Comparison of ENCODE assay signal across 16 cellular contexts in genomic region chr15:25844981-25845680, GRCh38. TPM values are rescaled to one million over a fixed set of nuclear protein-coding genes. Genes with fewer than 3 reads are reported as not detected.
A peak's percentile ranks its signal among the peaks of the same experiment; 100 is the strongest.
DNase-seq lines count a peak whose midpoint lies in the region; ATAC-seq lines count a peak whose summit lies in the region.
"Had no signal": no experiment of that assay in that cellular context is flagged by ENCODE, and none has a peak within 500 bp of the region (broad histone marks: within the 10 kb centered on the region; RNA-seq: fewer than 3 reads in every experiment).

No MANE protein-coding gene starts in this region.

- H3K27ac Mint-ChIP-seq in activated CD4-positive, alpha-beta T cell treated with anti-CD3 and anti-CD28 coated beads, Interleukin-2, amount 10 ng/mL, durations not matched to agents 7 days and 5 days = peak overlapping the region; percentile 96
- peak overlapping the region; percentile 91 to 97 for H3K27ac Mint-ChIP-seq in T-cell
- peak overlapping the region; percentile 43 for H3K27ac Mint-ChIP-seq in dendritic cell treated with granulocyte-macrophage colony-stimulating factor and Interleukin-4, amounts not matched to agents 40 ng/mL and 50 ng/mL, for 4 days
- H3K27ac Mint-ChIP-seq in stimulated activated memory B cell treated with anti-CD40 and anti-IgM and Interleukin-4, amounts not matched to agents 10 μg/mL and 1 μg/mL and 100 μg/mL, for 72 hours = no peak overlapping the region

- intact Hi-C loops in dendritic cell treated with granulocyte-macrophage colony-stimulating factor and Interleukin-4, amounts not matched to agents 40 ng/mL and 50 ng/mL, for 4 days (cut with micrococcal nuclease) = no loop called here

- H3K27me3 Mint-ChIP-seq in activated CD4-positive, alpha-beta T cell treated with anti-CD3 and anti-CD28 coated beads, Interleukin-2, amount 10 ng/mL, durations not matched to agents 7 days and 5 days = no peaks in the 10 kb centered on the region
- no peaks in the 10 kb centered on the region for H3K27me3 Mint-ChIP-seq in T-cell
- H3K27me3 Mint-ChIP-seq in dendritic cell treated with granulocyte-macrophage colony-stimulating factor and Interleukin-4, amounts not matched to agents 40 ng/mL and 50 ng/mL, for 4 days = peaks cover 2% of the 10 kb centered on the region
- H3K27me3 Mint-ChIP-seq in stimulated activated memory B cell treated with anti-CD40 and anti-IgM and Interleukin-4, amounts not matched to agents 10 μg/mL and 1 μg/mL and 100 μg/mL, for 72 hours = peaks cover 26% of the 10 kb centered on the region

- H3K36me3 Mint-ChIP-seq in activated CD4-positive, alpha-beta T cell treated with anti-CD3 and anti-CD28 coated beads, Interleukin-2, amount 10 ng/mL, durations not matched to agents 7 days and 5 days (ENCODE audit: low read depth) = peaks cover 59% of the 10 kb centered on the region
- H3K36me3 Mint-ChIP-seq in T-cell = peaks cover 15% of the 10 kb centered on the region
- no peaks in the 10 kb centered on the region for H3K36me3 Mint-ChIP-seq in dendritic cell treated with granulocyte-macrophage colony-stimulating factor and Interleukin-4, amounts not matched to agents 40 ng/mL and 50 ng/mL, for 4 days (ENCODE audit: low read depth)
- H3K36me3 Mint-ChIP-seq in stimulated activated memory B cell treated with anti-CD40 and anti-IgM and Interleukin-4, amounts not matched to agents 10 μg/mL and 1 μg/mL and 100 μg/mL, for 72 hours = no peaks in the 10 kb centered on the region

- CTCF ChIA-PET in activated CD4-positive, alpha-beta T cell treated with anti-CD3 and anti-CD28 coated beads, Interleukin-2, amount 10 ng/mL, durations not matched to agents 7 days and 5 days (lab: Charles Lee) = no interaction called here
- CTCF ChIA-PET in T-cell (lab: Charles Lee) = no interaction called here

- H3K9me3 Mint-ChIP-seq in activated CD4-positive, alpha-beta T cell treated with anti-CD3 and anti-CD28 coated beads, Interleukin-2, amount 10 ng/mL, durations not matched to agents 7 days and 5 days = no peaks in the 10 kb centered on the region
- H3K9me3 Mint-ChIP-seq in T-cell = no peaks in the 10 kb centered on the region
- H3K9me3 Mint-ChIP-seq in dendritic cell treated with granulocyte-macrophage colony-stimulating factor and Interleukin-4, amounts not matched to agents 40 ng/mL and 50 ng/mL, for 4 days = no peaks in the 10 kb centered on the region
- no peaks in the 10 kb centered on the region for H3K9me3 Mint-ChIP-seq in stimulated activated memory B cell treated with anti-CD40 and anti-IgM and Interleukin-4, amounts not matched to agents 10 μg/mL and 1 μg/mL and 100 μg/mL, for 72 hours

- no peak for ATAC-seq in T-cell (replicated peaks in 1 of 4)
- peak; percentile 22 for ATAC-seq in stimulated activated memory B cell treated with anti-CD40 and anti-IgM and Interleukin-4, amounts not matched to agents 10 μg/mL and 1 μg/mL and 100 μg/mL, for 72 hours
- no peak for ATAC-seq in HG03520 (IDR thresholded peaks at IDR 0.05; ENCODE audit: unreplicated experiment)
- ATAC-seq: A549, sciatic nerve had no signal

- POLR2A ChIA-PET in activated CD4-positive, alpha-beta T cell treated with anti-CD3 and anti-CD28 coated beads, Interleukin-2, amount 10 ng/mL, durations not matched to agents 7 days and 5 days (lab: Charles Lee) = no interaction called here
- POLR2A ChIA-PET in T-cell (lab: Charles Lee) = no interaction called here

- peaks cover 78% of the 10 kb centered on the region for H3K4me1 Mint-ChIP-seq in activated CD4-positive, alpha-beta T cell treated with anti-CD3 and anti-CD28 coated beads, Interleukin-2, amount 10 ng/mL, durations not matched to agents 7 days and 5 days
- peaks cover 84 to 87% (median 85%) of the 10 kb centered on the region in 3 donors for H3K4me1 Mint-ChIP-seq in T-cell
- H3K4me1 Mint-ChIP-seq in dendritic cell treated with granulocyte-macrophage colony-stimulating factor and Interleukin-4, amounts not matched to agents 40 ng/mL and 50 ng/mL, for 4 days (ENCODE audit: low read depth) = peaks cover 41% of the 10 kb centered on the region
- peaks cover 43% of the 10 kb centered on the region for H3K4me1 Mint-ChIP-seq in stimulated activated memory B cell treated with anti-CD40 and anti-IgM and Interleukin-4, amounts not matched to agents 10 μg/mL and 1 μg/mL and 100 μg/mL, for 72 hours

- no peak overlapping the region for H3K4me3 Mint-ChIP-seq in activated CD4-positive, alpha-beta T cell treated with anti-CD3 and anti-CD28 coated beads, Interleukin-2, amount 10 ng/mL, durations not matched to agents 7 days and 5 days
- H3K4me3 Mint-ChIP-seq in T-cell = peak overlapping the region in 1 of 3 donors; percentile 71
- no peak overlapping the region for H3K4me3 Mint-ChIP-seq in dendritic cell treated with granulocyte-macrophage colony-stimulating factor and Interleukin-4, amounts not matched to agents 40 ng/mL and 50 ng/mL, for 4 days
- H3K4me3 Mint-ChIP-seq in stimulated activated memory B cell treated with anti-CD40 and anti-IgM and Interleukin-4, amounts not matched to agents 10 μg/mL and 1 μg/mL and 100 μg/mL, for 72 hours = no peak overlapping the region

- DNase-seq in activated CD4-positive, alpha-beta T cell treated with anti-CD3 and anti-CD28 coated beads, Interleukin-2, amount 10 ng/mL, durations not matched to agents 7 days and 5 days = no peak
- no peak for DNase-seq in activated CD4-positive, alpha-beta T cell treated with anti-CD3 and anti-CD28 coated beads for 48 hours
- DNase-seq in T-cell = no peak
- no peak for DNase-seq in NCI-H345 treated with DMSO at 0.1 percent for 48 hours (lab: John Stamatoyannopoulos, UW; ENCODE audit: unreplicated experiment)
- DNase-seq in DMS53 (lab: John Stamatoyannopoulos, UW) = no peak
- DNase-seq: adrenal gland, COR-L47, NCI-H1694, NCI-H446, SJCRH30 had no signal

RNA-seq across cellular contexts. Expression of gene ATP10A, which starts 18.0 kb away (rescaled TPM):
- 10 to 100 TPM; 57.9 to 62.4 TPM for total RNA-seq in activated CD4-positive, alpha-beta T cell treated with anti-CD3 and anti-CD28 coated beads, Interleukin-2, amount 10 ng/mL, durations not matched to agents 7 days and 5 days
- 10 to 100 TPM; 37.3 to 65.5 (median 53.4) TPM for total RNA-seq in T-cell
- total RNA-seq: M059J had no signal
